1 cellular context compared by ENCODE assay signal in genomic region chr6:41941280-41942044, GRCh38.
TF ChIP-seq lines count a peak whose summit lies in the region.

Gene CCND3 (minus strand): TSS chr6:41941808. CDS start chr6:41941649, 159 bp downstream.

TF ChIP-seq in HEK293, 187 proteins besides CTCF, POLR2A, EP300 and RAD21 (continued from another document):
- TF ChIP-seq SETDB1 (IDR thresholded peaks at IDR 0.05; ENCODE audit: insufficient read length, low read length) (no peak), ZBTB20 (tag by site-specific recombination; IDR thresholded peaks at IDR 0.05) (peak; percentile 87), PBX3 (CRISPR knock-in tag; IDR thresholded peaks at IDR 0.05) (0 out of 2 replicates have a peak, but pooled peaks have one; percentile 47), MZF1 (tag by site-specific recombination; IDR thresholded peaks at IDR 0.05; ENCODE audit: borderline replicate concordance) (0 out of 2 replicates have a peak, but pooled peaks have one; percentile 13), PRDM10 (tag by site-specific recombination; IDR thresholded peaks at IDR 0.05) (0 out of 2 replicates have a peak, but pooled peaks have one; percentile 34)
